1 cellular context compared by ENCODE assay signal in genomic region chr1:213103377-213104306, GRCh38.
A peak's percentile ranks its signal among the peaks of the same experiment; 100 is the strongest.
TF ChIP-seq lines count a peak whose summit lies in the region.

No MANE protein-coding gene starts in this region.

TF ChIP-seq in GM12878, 131 proteins besides CTCF, POLR2A, EP300 and RAD21 (continued from another document):
- TF ChIP-seq BCLAF1 (IDR thresholded peaks at IDR 0.05) (no peak), RUNX3 (IDR thresholded peaks at IDR 0.05; ENCODE audit: low read length) (peak; percentile 22; the same call in 1 of the 2 replicates), CREB1 (IDR thresholded peaks at IDR 0.05; ENCODE audit: low read depth) (0 out of 2 replicates have a peak, but pooled peaks have one; percentile 22), JUNB (IDR thresholded peaks at IDR 0.05) (peak; percentile 92), E2F4 (IDR thresholded peaks at IDR 0.05; ENCODE audit: low read depth, low read length) (no peak), NBN (IDR thresholded peaks at IDR 0.05) (no peak), RB1 (IDR thresholded peaks at IDR 0.05; ENCODE audit: borderline replicate concordance) (no peak), RELB (IDR thresholded peaks at IDR 0.05; ENCODE audit: low read depth) (peak; percentile 55; the same call in 1 of the 2 replicates), RFX5 (IDR thresholded peaks at IDR 0.05; ENCODE audit: low read depth, low read length) (no peak), EZH2 (IDR thresholded peaks at IDR 0.05; ENCODE audit: borderline replicate concordance, control insufficient read depth, low read depth, low read length) (no peak), CHD2 (IDR thresholded peaks at IDR 0.05; ENCODE audit: borderline replicate concordance, low read depth, low read length) (no peak), FOS (IDR thresholded peaks at IDR 0.05; ENCODE audit: borderline replicate concordance, extremely low read depth, insufficient read length) (no peak), NFIC (IDR thresholded peaks at IDR 0.05; ENCODE audit: low read depth, low read length) (peak; percentile 92), CHD1 (IDR thresholded peaks at IDR 0.05; ENCODE audit: low read depth, low read length) (no peak), WRNIP1 (IDR thresholded peaks at IDR 0.05; ENCODE audit: borderline replicate concordance, low read depth, low read length) (no peak), BCL3 (IDR thresholded peaks at IDR 0.05; ENCODE audit: borderline replicate concordance, insufficient read depth, low read depth, low read length, poor library complexity, severe bottlenecking) (peak; percentile 27), NR2F1 (conservative IDR thresholded peaks at IDR 0.05) (peak; percentile 63; the same call in 1 of the 2 replicates), MTA2 (IDR thresholded peaks at IDR 0.05; ENCODE audit: low read depth) (peak; percentile 92), FOXM1 (IDR thresholded peaks at IDR 0.05; ENCODE audit: low read depth, low read length) (peak; percentile 70; the same call in 1 of the 2 replicates), BRCA1 (IDR thresholded peaks at IDR 0.05; ENCODE audit: low read depth, low read length) (no peak), TCF7 (IDR thresholded peaks at IDR 0.05; ENCODE audit: borderline replicate concordance) (peak; percentile 94), ZNF687 (IDR thresholded peaks at IDR 0.05) (no peak), ATF2 (IDR thresholded peaks at IDR 0.05; ENCODE audit: low read length) (peak; percentile 78), PKNOX1 (IDR thresholded peaks at IDR 0.05) (peak; percentile 89), POLR2AphosphoS2 (IDR thresholded peaks at IDR 0.05; ENCODE audit: low read depth, low read length) (no peak), MEF2A (IDR thresholded peaks at IDR 0.05; ENCODE audit: insufficient read depth, low read depth, low read length) (0 out of 2 replicates have a peak, but pooled peaks have one; percentile 41)
